18 cellular contexts compared by ENCODE assay signal in the genomic region with DNA sequence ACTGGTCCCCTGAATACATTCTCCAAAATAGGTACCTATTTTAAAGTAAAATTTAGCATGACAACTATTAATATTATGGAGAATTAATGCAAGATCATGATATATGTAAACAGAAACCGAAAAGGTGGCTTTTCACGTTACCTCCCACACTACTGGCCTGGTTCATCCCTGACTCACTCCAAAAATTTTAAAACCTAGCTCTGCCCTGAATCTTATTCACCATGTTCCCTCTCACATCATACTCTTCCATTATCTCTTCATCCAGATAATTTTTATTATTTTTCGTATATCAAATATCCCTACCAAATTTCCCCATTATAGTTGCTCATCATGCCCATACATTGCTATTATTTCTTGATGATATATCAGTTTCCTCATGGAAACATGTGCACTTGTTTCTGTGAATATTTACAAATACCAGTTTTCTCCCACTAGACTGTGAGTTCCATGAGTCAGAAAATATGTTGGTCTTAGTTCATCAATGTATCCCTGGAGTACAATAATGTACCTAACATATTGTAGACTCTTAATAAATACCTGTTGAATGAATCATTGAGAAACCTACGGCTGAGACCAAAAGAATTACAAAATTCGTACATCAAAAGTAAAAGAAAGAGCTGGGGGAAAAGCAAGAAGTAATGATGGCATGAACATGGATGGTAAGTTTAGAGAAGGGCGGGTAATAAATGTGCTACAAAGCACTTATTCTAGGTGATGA.
"Had no signal": no experiment of that assay in that cellular context is flagged by ENCODE, and none has a peak within 500 bp of the region (broad histone marks: within the 10 kb centered on the region; RNA-seq: fewer than 3 reads in every experiment).

No MANE protein-coding gene starts in this region.

- H3K4me1 Mint-ChIP-seq: activated naive CD8-positive, alpha-beta T cell treated with anti-CD3 and anti-CD28 coated beads, Interleukin-2, amount 10 ng/mL, durations not matched to agents 7 days and 5 days; neural progenitor cell; stimulated activated naive CD8-positive, alpha-beta T cell treated with anti-CD3 and anti-CD28 coated beads, Interleukin-15, amount 100 ng/mL, for 72 hours had no signal

- H3K27ac ChIP-seq: cardiac muscle cell, gastroesophageal sphincter, lower lobe of right lung, neural progenitor cell, ovary, testis, upper lobe of right lung had no signal

- H2AFZ ChIP-seq: neural progenitor cell had no signal

- H3K36me3 ChIP-seq: cardiac muscle cell, gastroesophageal sphincter, lower lobe of right lung, neural progenitor cell, ovary, upper lobe of right lung had no signal

- H3K36me3 Mint-ChIP-seq: activated naive CD8-positive, alpha-beta T cell treated with anti-CD3 and anti-CD28 coated beads, Interleukin-2, amount 10 ng/mL, durations not matched to agents 7 days and 5 days; neural progenitor cell had no signal

- H3K9ac ChIP-seq: neural progenitor cell had no signal

- H3K4me3 Mint-ChIP-seq: activated naive CD8-positive, alpha-beta T cell treated with anti-CD3 and anti-CD28 coated beads, Interleukin-2, amount 10 ng/mL, durations not matched to agents 7 days and 5 days; activated T-cell treated with anti-CD3 and anti-CD28 coated beads, Interleukin-2, amount 50 U/mL, for 4 hours; neural progenitor cell; stimulated activated naive CD8-positive, alpha-beta T cell treated with anti-CD3 and anti-CD28 coated beads, Interleukin-15, amount 100 ng/mL, for 72 hours had no signal

- H3K4me1 ChIP-seq: gastroesophageal sphincter, lower lobe of right lung, neural progenitor cell, testis, upper lobe of right lung had no signal

- H3K27ac Mint-ChIP-seq: activated naive CD8-positive, alpha-beta T cell treated with anti-CD3 and anti-CD28 coated beads, Interleukin-2, amount 10 ng/mL, durations not matched to agents 7 days and 5 days; neural progenitor cell had no signal

- DNase-seq: activated CD4-positive, alpha-beta T cell treated with anti-CD3 and anti-CD28 coated beads, Interleukin-2, amount 50 U/mL, for 4 hours; activated gamma-delta T cell; activated naive CD8-positive, alpha-beta T cell treated with anti-CD3 and anti-CD28 coated beads, Interleukin-2, amount 10 ng/mL, durations not matched to agents 7 days and 5 days; activated T-cell treated with anti-CD3 and anti-CD28 coated beads, Interleukin-2, amount 50 U/mL, for 4 hours; anterior cingulate cortex; hippocampal formation; left cardiac atrium; lower lobe of right lung; midbrain; ovary; stimulated activated CD4-positive, alpha-beta T cell treated with anti-CD3 and anti-CD28 coated beads, Interleukin-4, amount 100 ng/mL, for 4 hours; stimulated activated naive CD8-positive, alpha-beta T cell treated with anti-CD3 and anti-CD28 coated beads, Interleukin-15, amount 100 ng/mL, for 72 hours; testis; upper lobe of right lung had no signal

- H3K4me2 ChIP-seq: neural progenitor cell had no signal

- H3K9me3 ChIP-seq: lower lobe of right lung, testis, upper lobe of right lung had no signal

- ATAC-seq: activated CD4-positive, CD25-positive, alpha-beta regulatory T cell treated with anti-CD3 and anti-CD28 coated beads, Interleukin-2, amount 50 U/mL, for 24 hours; activated T-cell treated with anti-CD3 and anti-CD28 coated beads, Interleukin-2, amount 50 U/mL, for 4 hours; gastroesophageal sphincter; left cardiac atrium; lower lobe of right lung; stimulated activated naive CD8-positive, alpha-beta T cell treated with anti-CD3 and anti-CD28 coated beads, Interleukin-15, amount 100 ng/mL, for 72 hours; upper lobe of right lung had no signal

- H3K27me3 ChIP-seq: cardiac muscle cell, gastroesophageal sphincter, neural progenitor cell, ovary, testis, upper lobe of right lung had no signal

- H3K27me3 Mint-ChIP-seq: activated naive CD8-positive, alpha-beta T cell treated with anti-CD3 and anti-CD28 coated beads, Interleukin-2, amount 10 ng/mL, durations not matched to agents 7 days and 5 days; stimulated activated naive CD8-positive, alpha-beta T cell treated with anti-CD3 and anti-CD28 coated beads, Interleukin-15, amount 100 ng/mL, for 72 hours had no signal

- H3K4me3 ChIP-seq: cardiac muscle cell, gastroesophageal sphincter, lower lobe of right lung, neural progenitor cell, ovary, testis, upper lobe of right lung had no signal
